8 cellular contexts compared by ENCODE assay signal in the genomic region with DNA sequence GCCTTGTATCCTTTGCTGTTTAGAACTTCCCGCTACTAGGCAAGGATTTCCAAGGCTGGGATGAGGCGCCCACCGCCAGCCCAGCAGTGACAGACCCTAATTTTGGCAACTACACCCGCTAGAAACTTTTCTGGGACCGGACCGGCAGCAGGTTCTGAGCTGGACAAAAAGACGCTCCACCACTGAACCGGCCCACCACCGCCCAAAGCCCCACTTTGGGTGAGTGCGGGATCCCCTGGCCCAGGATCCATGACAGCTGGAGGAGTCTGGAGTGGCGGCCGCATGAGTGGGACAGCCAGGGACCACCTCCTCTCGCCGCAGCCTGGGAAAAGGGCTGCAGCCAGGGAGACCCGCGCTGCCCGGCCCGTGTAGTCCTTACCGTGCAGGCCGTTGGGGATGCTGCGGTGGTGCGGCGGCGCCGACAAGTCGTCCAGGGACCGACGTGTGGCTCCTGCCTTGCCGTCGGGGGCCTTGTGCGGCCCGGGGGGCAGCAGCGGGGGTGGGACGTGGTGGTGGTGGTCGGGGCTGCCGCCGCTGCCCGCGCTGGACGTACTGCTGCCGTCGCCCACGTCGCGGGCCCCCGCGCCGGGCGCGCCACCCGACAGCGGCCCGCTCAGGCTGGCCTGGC. TPM values are rescaled to one million over a fixed set of nuclear protein-coding genes. Genes with fewer than 3 reads are reported as not detected.
DNase-seq lines count a peak whose midpoint lies in the region; ATAC-seq and TF ChIP-seq lines count a peak whose summit lies in the region.

No MANE protein-coding gene starts in this region.

- H3K4me1 Mint-ChIP-seq in CD4-positive, CD25-positive, alpha-beta regulatory T cell = peaks cover 5 to 42% (median 17%) of the 10 kb centered on the region in 4 donors
- H3K4me1 Mint-ChIP-seq in endothelial cell (ENCODE audit: unreplicated experiment) = peaks cover 47% of the 10 kb centered on the region

- H3K4me3 Mint-ChIP-seq in CD4-positive, CD25-positive, alpha-beta regulatory T cell = peak overlapping the region; percentile 80 to 88 (median 82)
- peak overlapping the region; percentile 93 for H3K4me3 Mint-ChIP-seq in endothelial cell (ENCODE audit: unreplicated experiment)

- no peak for ATAC-seq in CD4-positive, CD25-positive, alpha-beta regulatory T cell (ENCODE audit: low read depth in 2 of 2)
- ATAC-seq in GM18517 (IDR thresholded peaks at IDR 0.05; ENCODE audit: unreplicated experiment) (no peak), HG03565 (IDR thresholded peaks at IDR 0.05; ENCODE audit: unreplicated experiment) (no peak), GM21786 (IDR thresholded peaks at IDR 0.05; ENCODE audit: unreplicated experiment) (no peak)

- H3K36me3 ChIP-seq in CD4-positive, CD25-positive, alpha-beta regulatory T cell (ENCODE audit: control insufficient read depth, insufficient read depth, low read length) = no peaks in the 10 kb centered on the region
- H3K36me3 ChIP-seq in neuronal stem cell (replicated peaks in 1 of 2; ENCODE audit: control insufficient read depth in 2 of 2, insufficient read depth in 2 of 2, low read length in 2 of 2) = peaks cover 0 to 6% of the 10 kb centered on the region in 2 donors

- H3K27ac Mint-ChIP-seq in CD4-positive, CD25-positive, alpha-beta regulatory T cell = peak overlapping the region in 1 of 3 donors; percentile 32
- H3K27ac Mint-ChIP-seq in endothelial cell (ENCODE audit: unreplicated experiment) = no peak overlapping the region

- peaks cover 28% of the 10 kb centered on the region for H3K4me1 ChIP-seq in CD4-positive, CD25-positive, alpha-beta regulatory T cell (ENCODE audit: control insufficient read depth, insufficient read depth, low read length, poor library complexity, severe bottlenecking)
- H3K4me1 ChIP-seq in neuronal stem cell (ENCODE audit: control insufficient read depth in 2 of 2, insufficient read depth in 1 of 2, low read depth in 1 of 2, low read length in 2 of 2) = peaks cover 40 to 51% of the 10 kb centered on the region in 2 donors

- peak overlapping the region; percentile 88 for H2BK15ac ChIP-seq in neuronal stem cell (ENCODE audit: low read length)

- peak overlapping the region; percentile 49 for H3K23ac ChIP-seq in neuronal stem cell (ENCODE audit: low read depth, low read length, poor library complexity)

- H3K4me2 ChIP-seq in neuronal stem cell (ENCODE audit: insufficient read depth, low read length, poor library complexity, severe bottlenecking) = peak overlapping the region; percentile 94

- no peak for DNase-seq in CD4-positive, CD25-positive, alpha-beta regulatory T cell
- DNase-seq in NCI-H69 (lab: John Stamatoyannopoulos, UW) (peak; percentile 48), endothelial cell (ENCODE audit: low spot score) (peak; percentile 18), neuronal stem cell (ENCODE audit: low spot score) (no peak), DMS153 treated with DMSO at 0.1 percent for 48 hours (lab: John Stamatoyannopoulos, UW; ENCODE audit: unreplicated experiment) (no peak)

- no peak overlapping the region for H2BK12ac ChIP-seq in neuronal stem cell (ENCODE audit: low read length)

- H3K27me3 Mint-ChIP-seq in CD4-positive, CD25-positive, alpha-beta regulatory T cell = peaks cover 15% of the 10 kb centered on the region
- H3K27me3 Mint-ChIP-seq in endothelial cell (ENCODE audit: unreplicated experiment) = peaks cover 13% of the 10 kb centered on the region

- no CpG with 5 or more reads among the region's 53 CpGs for WGBS in neuronal stem cell (ENCODE audit: extremely low coverage in 2 of 2, insufficient read length in 2 of 2, insufficient replicate concordance in 1 of 2), 2 donors

- H4K8ac ChIP-seq in neuronal stem cell (ENCODE audit: low read depth, low read length) = no peak overlapping the region

- H3K4ac ChIP-seq in neuronal stem cell (ENCODE audit: low read length) = no peak overlapping the region

- peaks cover 16% of the 10 kb centered on the region for H3K79me1 ChIP-seq in neuronal stem cell (ENCODE audit: low read depth, low read length)

- H3K18ac ChIP-seq in neuronal stem cell (ENCODE audit: low read length) = peak overlapping the region; percentile 99

- TF ChIP-seq CTCF in endothelial cell (IDR thresholded peaks at IDR 0.05; ENCODE audit: unreplicated experiment) = no peak

- no peak overlapping the region for H2AFZ ChIP-seq in neuronal stem cell (ENCODE audit: low read length)

- no peak overlapping the region for H3K4me3 ChIP-seq in CD4-positive, CD25-positive, alpha-beta regulatory T cell (ENCODE audit: low read depth, low read length)
- peak overlapping the region; percentile 75 to 86 for H3K4me3 ChIP-seq in neuronal stem cell (ENCODE audit: low read length in 2 of 2)

- H2BK5ac ChIP-seq in neuronal stem cell (ENCODE audit: low read length) = no peak overlapping the region

- no peaks in the 10 kb centered on the region for H3K9me3 ChIP-seq in CD4-positive, CD25-positive, alpha-beta regulatory T cell (ENCODE audit: control insufficient read depth in 2 of 2, low read length in 2 of 2)
- no peaks in the 10 kb centered on the region for H3K9me3 ChIP-seq in neuronal stem cell (replicated peaks in 1 of 2; ENCODE audit: control insufficient read depth in 2 of 2, insufficient read depth in 1 of 2, low read depth in 1 of 2, low read length in 2 of 2)

- H3K27ac ChIP-seq in CD4-positive, CD25-positive, alpha-beta regulatory T cell (ENCODE audit: insufficient read depth, low read length, poor library complexity, severe bottlenecking) = no peak overlapping the region
- no peak overlapping the region for H3K27ac ChIP-seq in neuronal stem cell (replicated peaks; ENCODE audit: low read length)

- peak overlapping the region; percentile 94 for H3K14ac ChIP-seq in neuronal stem cell (ENCODE audit: low read length)

- no peak overlapping the region for H4K91ac ChIP-seq in neuronal stem cell (ENCODE audit: low read depth, low read length, poor library complexity)

- H2AK5ac ChIP-seq in neuronal stem cell (ENCODE audit: low read depth, low read length) = peak overlapping the region; percentile 91

- H2BK120ac ChIP-seq in neuronal stem cell (ENCODE audit: low read depth, low read length) = no peak overlapping the region

- H3K9ac ChIP-seq in neuronal stem cell (ENCODE audit: low read depth, low read length, poor library complexity) = peak overlapping the region; percentile 93

- H3K9me3 Mint-ChIP-seq in CD4-positive, CD25-positive, alpha-beta regulatory T cell = no peaks in the 10 kb centered on the region
- H3K9me3 Mint-ChIP-seq in endothelial cell (ENCODE audit: unreplicated experiment) = no peaks in the 10 kb centered on the region

- no peaks in the 10 kb centered on the region for H3K36me3 Mint-ChIP-seq in CD4-positive, CD25-positive, alpha-beta regulatory T cell
- peaks cover 9% of the 10 kb centered on the region for H3K36me3 Mint-ChIP-seq in endothelial cell (ENCODE audit: low read depth, unreplicated experiment)

- H3K27me3 ChIP-seq in CD4-positive, CD25-positive, alpha-beta regulatory T cell (ENCODE audit: control insufficient read depth, insufficient read depth, low read length) = no peaks in the 10 kb centered on the region
- H3K27me3 ChIP-seq in neuronal stem cell (ENCODE audit: control insufficient read depth in 3 of 3, insufficient read depth in 3 of 3, low read depth in 1 of 3, low read length in 3 of 3) = peaks cover 0 to 31% (median 9%) of the 10 kb centered on the region in 3 experiments

RNA-seq across cellular contexts. Expression of gene CCDC85C, which starts 1.1 kb away (rescaled TPM):
- 6.3 TPM for total RNA-seq in CD4-positive, CD25-positive, alpha-beta regulatory T cell
- polyA plus RNA-seq in CD4-positive, CD25-positive, alpha-beta regulatory T cell = 1 to 10 TPM in 1 of 4 donors, under 1 TPM in 3; 0.62 to 2.4 (median 0.84) TPM
- 42.1 TPM for total RNA-seq in endothelial cell (ENCODE audit: unreplicated experiment)
- polyA plus RNA-seq in neuronal stem cell (2013, experiment 1 of 2) = 22.3 TPM
- polyA plus RNA-seq in neuronal stem cell (2013, experiment 2 of 2) = 22.5 TPM

RNA-seq across cellular contexts. Expression of gene HHIPL1, which starts 42.0 kb away (rescaled TPM):
- not detected for total RNA-seq in CD4-positive, CD25-positive, alpha-beta regulatory T cell
- under 1 TPM in 1 of 4 donors, not detected in 3; 0.23 TPM for polyA plus RNA-seq in CD4-positive, CD25-positive, alpha-beta regulatory T cell
- total RNA-seq in endothelial cell (ENCODE audit: unreplicated experiment) = 15.1 TPM
- polyA plus RNA-seq in neuronal stem cell (2013, experiment 1 of 2) = 0.67 TPM
- 0.71 TPM for polyA plus RNA-seq in neuronal stem cell (2013, experiment 2 of 2)

Comparison
In these comparisons a context has a peak if more than half of its experiments do, and no peak if none do; other contexts are left out.
1. DNase-seq: peak in NCI-H69 (single experiment) and endothelial cell (single experiment); none in CD4-positive, CD25-positive, alpha-beta regulatory T cell (0 of 3), neuronal stem cell (single experiment) and DMS153 treated with DMSO at 0.1 percent for 48 hours (single experiment).
2. RNA of gene HHIPL1, which starts 42.0 kb away (total RNA-seq): 15.1 TPM in endothelial cell (single experiment); not detected in CD4-positive, CD25-positive, alpha-beta regulatory T cell (single experiment); every median in the first group is over 10 times any median in the second.